In the genomic region with DNA sequence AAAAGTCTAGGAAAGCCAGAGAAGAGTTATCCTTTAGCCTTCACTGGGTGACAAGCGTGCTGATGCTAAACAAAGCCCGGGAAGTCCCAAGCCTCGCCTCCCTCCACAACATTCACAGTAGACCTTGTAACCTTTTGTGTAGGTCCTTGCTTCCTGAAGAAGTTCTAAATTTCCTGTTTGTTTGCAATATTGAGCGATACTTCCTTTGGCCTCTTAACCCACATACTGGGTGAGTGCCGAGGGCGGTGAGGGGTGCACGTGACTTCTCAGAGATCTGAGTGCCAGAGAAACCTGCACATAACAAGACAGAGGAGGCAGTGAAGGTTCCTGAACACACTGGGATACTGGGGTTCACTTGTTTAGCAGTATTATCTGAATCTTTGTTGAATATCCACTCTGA, we compare ENCODE assay signal across 12 cellular contexts.
DNase-seq lines count a peak whose midpoint lies in the region; ATAC-seq and TF ChIP-seq lines count a peak whose summit lies in the region.
"Had no signal": no experiment of that assay in that cellular context is flagged by ENCODE, and none has a peak within 500 bp of the region (broad histone marks: within the 10 kb centered on the region; RNA-seq: fewer than 3 reads in every experiment).

No MANE protein-coding gene starts in this region.

- H3K27ac ChIP-seq in spleen (peak overlapping the region; percentile 39 to 78 (median 68)), neuronal stem cell (replicated peaks; ENCODE audit: low read length) (no peak overlapping the region)
- H3K27ac ChIP-seq: parathyroid adenoma had no signal

- no TSS peak for BruUV-seq in Calu3 (replicated peaks; lab: Mats Ljungman, UMichigan)

- H3K4me3 Mint-ChIP-seq in Calu3 (ENCODE audit: low read depth, unreplicated experiment): peak overlapping the region; percentile 8
- peak overlapping the region; percentile 59 for H3K4me3 Mint-ChIP-seq in activated CD4-positive, alpha-beta T cell treated with anti-CD3 and anti-CD28 coated beads, Interleukin-2, amount 10 ng/mL, durations not matched to agents 24 days and 14 days
- H3K4me3 Mint-ChIP-seq in glutamatergic neuron (ENCODE audit: unreplicated experiment): no peak overlapping the region

- H3K4ac ChIP-seq in neuronal stem cell (ENCODE audit: low read length): no peak overlapping the region

- no peak overlapping the region for H4K91ac ChIP-seq in neuronal stem cell (ENCODE audit: low read depth, low read length, poor library complexity)

- no peak overlapping the region for H4K8ac ChIP-seq in neuronal stem cell (ENCODE audit: low read depth, low read length)

- no peak overlapping the region for H3K18ac ChIP-seq in neuronal stem cell (ENCODE audit: low read length)

- H3K27ac Mint-ChIP-seq in Calu3 (ENCODE audit: unreplicated experiment): peak overlapping the region; percentile 40
- H3K27ac Mint-ChIP-seq in activated CD4-positive, alpha-beta T cell treated with anti-CD3 and anti-CD28 coated beads, Interleukin-2, amount 10 ng/mL, durations not matched to agents 24 days and 14 days: peak overlapping the region; percentile 74
- no peak overlapping the region for H3K27ac Mint-ChIP-seq in glutamatergic neuron (ENCODE audit: unreplicated experiment)

- intact Hi-C loops in Calu3 (cut with micrococcal nuclease; ENCODE audit: unreplicated experiment): no loop called here
- intact Hi-C loops in activated CD4-positive, alpha-beta T cell treated with anti-CD3 and anti-CD28 coated beads, Interleukin-2, amount 10 ng/mL, durations not matched to agents 24 days and 14 days (cut with micrococcal nuclease): loop anchor here (1.0 to 2.0 kb wide), 2 partner anchors 14 to 23 kb away; no protein-coding TSS in a partner anchor
- intact Hi-C loops in spleen (cut with DNase I; ENCODE audit: low total_unique reads): no loop called here

- H3K4me3 ChIP-seq in spleen: peak overlapping the region in 1 of 8 donors; percentile 26
- H3K4me3 ChIP-seq in neuronal stem cell (ENCODE audit: low read length in 2 of 2): no peak overlapping the region

- H3K9me3 ChIP-seq in spleen: no peaks in the 10 kb centered on the region
- no peaks in the 10 kb centered on the region for H3K9me3 ChIP-seq in neuronal stem cell (replicated peaks in 1 of 2; ENCODE audit: control insufficient read depth in 2 of 2, insufficient read depth in 1 of 2, low read depth in 1 of 2, low read length in 2 of 2)
- H3K9me3 ChIP-seq: Caco-2 had no signal

- no peak overlapping the region for H2AFZ ChIP-seq in neuronal stem cell (ENCODE audit: low read length)
- H2AFZ ChIP-seq: parathyroid adenoma had no signal

- no peak overlapping the region for H3K4me2 ChIP-seq in neuronal stem cell (ENCODE audit: insufficient read depth, low read length, poor library complexity, severe bottlenecking)

- peaks cover 13 to 33% (median 20%) of the 10 kb centered on the region in 6 donors for H3K4me1 ChIP-seq in spleen
- H3K4me1 ChIP-seq in neuronal stem cell (ENCODE audit: control insufficient read depth in 2 of 2, insufficient read depth in 1 of 2, low read depth in 1 of 2, low read length in 2 of 2): peaks cover 0 to 8% of the 10 kb centered on the region in 2 donors
- H3K4me1 ChIP-seq: Caco-2, parathyroid adenoma had no signal

- CTCF ChIA-PET in Calu3 (lab: Charles Lee): no interaction called here

- H3K4me1 Mint-ChIP-seq in Calu3 (ENCODE audit: low read depth, unreplicated experiment) (peaks cover 15% of the 10 kb centered on the region), glutamatergic neuron (ENCODE audit: low read depth, unreplicated experiment) (peaks cover 3% of the 10 kb centered on the region)
- peaks cover 28% of the 10 kb centered on the region for H3K4me1 Mint-ChIP-seq in activated CD4-positive, alpha-beta T cell treated with anti-CD3 and anti-CD28 coated beads, Interleukin-2, amount 10 ng/mL, durations not matched to agents 24 days and 14 days

- H3K79me1 ChIP-seq in neuronal stem cell (ENCODE audit: low read depth, low read length): no peaks in the 10 kb centered on the region

- no peak overlapping the region for H2BK12ac ChIP-seq in neuronal stem cell (ENCODE audit: low read length)

- H3K9me3 Mint-ChIP-seq in Calu3 (ENCODE audit: low read depth, unreplicated experiment) (no peaks in the 10 kb centered on the region), glutamatergic neuron (ENCODE audit: unreplicated experiment) (peaks cover 3% of the 10 kb centered on the region)
- H3K9me3 Mint-ChIP-seq in activated CD4-positive, alpha-beta T cell treated with anti-CD3 and anti-CD28 coated beads, Interleukin-2, amount 10 ng/mL, durations not matched to agents 24 days and 14 days: no peaks in the 10 kb centered on the region

- no peak overlapping the region for H3K23ac ChIP-seq in neuronal stem cell (ENCODE audit: low read depth, low read length, poor library complexity)

- no peaks in the 10 kb centered on the region for H3K36me3 Mint-ChIP-seq in Calu3 (ENCODE audit: insufficient read depth, unreplicated experiment)
- H3K36me3 Mint-ChIP-seq in activated CD4-positive, alpha-beta T cell treated with anti-CD3 and anti-CD28 coated beads, Interleukin-2, amount 10 ng/mL, durations not matched to agents 24 days and 14 days (ENCODE audit: low read depth): peaks cover 62% of the 10 kb centered on the region
- H3K36me3 Mint-ChIP-seq in glutamatergic neuron (ENCODE audit: unreplicated experiment): peaks cover 4% of the 10 kb centered on the region

- no peak for TF ChIP-seq POLR2A in spleen (IDR thresholded peaks at IDR 0.05)

- H2BK5ac ChIP-seq in neuronal stem cell (ENCODE audit: low read length): no peak overlapping the region

- H3K27me3 Mint-ChIP-seq in Calu3 (ENCODE audit: unreplicated experiment) (no peaks in the 10 kb centered on the region), glutamatergic neuron (ENCODE audit: unreplicated experiment) (no peaks in the 10 kb centered on the region)
- H3K27me3 Mint-ChIP-seq in activated CD4-positive, alpha-beta T cell treated with anti-CD3 and anti-CD28 coated beads, Interleukin-2, amount 10 ng/mL, durations not matched to agents 24 days and 14 days: no peaks in the 10 kb centered on the region

- DNase-seq in Calu3 (no peak), dermis blood vessel endothelial cell (peak; percentile 45), spleen (peak; percentile 90), neuronal stem cell (ENCODE audit: low spot score) (no peak), kidney tubule cell (ENCODE audit: low spot score) (no peak), glutamatergic neuron (no peak)
- peak; percentile 82 for DNase-seq in activated CD4-positive, alpha-beta T cell treated with anti-CD3 and anti-CD28 coated beads, Interleukin-2, amount 10 ng/mL, durations not matched to agents 24 days and 14 days
- DNase-seq: Caco-2, Karpas-422, NCI-H526 treated with DMSO at 0.1 percent for 48 hours had no signal

- H3K36me3 ChIP-seq in spleen (peaks cover 0 to 99% (median 38%) of the 10 kb centered on the region in 6 donors), neuronal stem cell (replicated peaks in 1 of 2; ENCODE audit: control insufficient read depth in 2 of 2, insufficient read depth in 2 of 2, low read length in 2 of 2) (peaks cover 0 to 2% of the 10 kb centered on the region in 2 donors)

- no peak overlapping the region for H3K9ac ChIP-seq in neuronal stem cell (ENCODE audit: low read depth, low read length, poor library complexity)
- H3K9ac ChIP-seq: parathyroid adenoma had no signal

- 20 to 31% (median 23%) methylated on average over 7 of the region's 7 CpGs for WGBS in spleen, 5 donors
- WGBS in neuronal stem cell (ENCODE audit: extremely low coverage in 2 of 2, insufficient read length in 2 of 2, insufficient replicate concordance in 1 of 2), 2 donors: no CpG with 5 or more reads among the region's 7 CpGs

- ATAC-seq in HG03196 (IDR thresholded peaks at IDR 0.05; ENCODE audit: unreplicated experiment): no peak

- no peak for TF ChIP-seq CTCF in Calu3 (IDR thresholded peaks at IDR 0.05; ENCODE audit: unreplicated experiment)
- TF ChIP-seq CTCF in spleen (IDR thresholded peaks at IDR 0.05 in 8 of 11, conservative IDR thresholded peaks at IDR 0.05 in 3 of 11): no peak
- TF ChIP-seq CTCF in glutamatergic neuron (IDR thresholded peaks at IDR 0.05; ENCODE audit: partially characterized antibody, unreplicated experiment): no peak

- no peak overlapping the region for H2BK120ac ChIP-seq in neuronal stem cell (ENCODE audit: low read depth, low read length)

- no peak overlapping the region for H3K14ac ChIP-seq in neuronal stem cell (ENCODE audit: low read length)

- H2BK15ac ChIP-seq in neuronal stem cell (ENCODE audit: low read length): no peak overlapping the region

- H2AK5ac ChIP-seq in neuronal stem cell (ENCODE audit: low read depth, low read length): no peak overlapping the region

- H3K27me3 ChIP-seq in spleen (replicated peaks in 1 of 7): no peaks in the 10 kb centered on the region
- no peaks in the 10 kb centered on the region for H3K27me3 ChIP-seq in neuronal stem cell (ENCODE audit: control insufficient read depth in 3 of 3, insufficient read depth in 3 of 3, low read depth in 1 of 3, low read length in 3 of 3)

Comparison
In these comparisons a context has a peak if more than half of its experiments do, and no peak if none do; other contexts are left out.
1. DNase-seq: peak in activated CD4-positive, alpha-beta T cell treated with anti-CD3 and anti-CD28 coated beads, Interleukin-2, amount 10 ng/mL, durations not matched to agents 24 days and 14 days (single experiment), dermis blood vessel endothelial cell (single experiment) and spleen (single experiment); none in Calu3 (single experiment), neuronal stem cell (single experiment), kidney tubule cell (single experiment) and glutamatergic neuron (single experiment).